Comparison of ENCODE assay signal across 26 cellular contexts in genomic region chr2:17979707-17980106, GRCh38.
DNase-seq lines count a peak whose midpoint lies in the region; ATAC-seq and TF ChIP-seq lines count a peak whose summit lies in the region.
"Had no signal": no experiment of that assay in that cellular context is flagged by ENCODE, and none has a peak within 500 bp of the region (broad histone marks: within the 10 kb centered on the region; RNA-seq: fewer than 3 reads in every experiment).

No MANE protein-coding gene starts in this region.

- POLR2A ChIA-PET in AG04450 (lab: Yijun Ruan, JAX), result no interaction called here

- no peak for TF ChIP-seq POLR2A in stomach (IDR thresholded peaks at IDR 0.05)

- H3K4me1 Mint-ChIP-seq in HFFc6 (ENCODE audit: low read depth), result peaks cover 56% of the 10 kb centered on the region
- H3K4me1 Mint-ChIP-seq: activated naive CD4-positive, alpha-beta T cell treated with anti-CD3 and anti-CD28 coated beads, Interleukin-2, amount 10 ng/mL, durations not matched to agents 7 days and 5 days; CD14-positive monocyte; GM23338 had no signal

- no peak for ATAC-seq in HG03457 (IDR thresholded peaks at IDR 0.05; ENCODE audit: unreplicated experiment)
- ATAC-seq: activated CD4-positive, CD25-positive, alpha-beta regulatory T cell treated with anti-CD3 and anti-CD28 coated beads, Interleukin-2, amount 50 U/mL, for 24 hours; activated T-cell treated with anti-CD3 and anti-CD28 coated beads, Interleukin-2, amount 50 U/mL, for 4 hours; body of pancreas; effector memory CD8-positive, alpha-beta T cell; GM23338; upper lobe of right lung had no signal

- H3K4me1 ChIP-seq in adipocyte (ENCODE audit: control insufficient read depth, insufficient read depth, low read length) (peaks cover 21% of the 10 kb centered on the region), stomach (peaks cover 0 to 16% (median 3%) of the 10 kb centered on the region in 4 donors)
- H3K4me1 ChIP-seq: body of pancreas had no signal

- no peaks in the 10 kb centered on the region for H3K9me3 Mint-ChIP-seq in HFFc6
- H3K9me3 Mint-ChIP-seq: activated naive CD4-positive, alpha-beta T cell treated with anti-CD3 and anti-CD28 coated beads, Interleukin-2, amount 10 ng/mL, durations not matched to agents 7 days and 5 days; activated T-cell treated with anti-CD3 and anti-CD28 coated beads, Interleukin-2, amount 50 U/mL, for 4 hours; effector memory CD8-positive, alpha-beta T cell; GM23338 had no signal

- peak; percentile 50 for DNase-seq in AG04450 (ENCODE audit: low read depth, low spot score)
- DNase-seq in HFFc6, result peak; percentile 85
- DNase-seq in adipocyte (ENCODE audit: low read depth), result peak; percentile 43
- peak; percentile 54 for DNase-seq in hepatic stellate cell (ENCODE audit: low spot score)
- DNase-seq in activated naive CD4-positive, alpha-beta T cell treated with anti-CD3 and anti-CD28 coated beads, Interleukin-2, amount 50 U/mL, for 16 hours, result no peak
- DNase-seq in NCI-H524 (lab: John Stamatoyannopoulos, UW), result no peak
- DNase-seq in stomach, result no peak
- DNase-seq: activated CD8-positive, alpha-beta memory T cell treated with anti-CD3 and anti-CD28 coated beads for 24 hours; activated naive CD4-positive, alpha-beta T cell treated with anti-CD3 and anti-CD28 coated beads, Interleukin-2, amount 10 ng/mL, durations not matched to agents 7 days and 5 days; activated T-cell treated with anti-CD3 and anti-CD28 coated beads, Interleukin-2, amount 50 U/mL, for 4 hours; body of pancreas; effector memory CD8-positive, alpha-beta T cell; GF-D8; hypothalamus; islet precursor cell; Kasumi-1; NCI-H1105 treated with DMSO at 0.1 percent for 48 hours; occipital lobe; RPMI8226; T-helper 9 cell; upper lobe of right lung had no signal

- no peak for TF ChIP-seq EP300 in stomach (IDR thresholded peaks at IDR 0.05)

- H3K36me3 Mint-ChIP-seq in HFFc6 (ENCODE audit: low read depth), result no peaks in the 10 kb centered on the region
- H3K36me3 Mint-ChIP-seq: activated naive CD4-positive, alpha-beta T cell treated with anti-CD3 and anti-CD28 coated beads, Interleukin-2, amount 10 ng/mL, durations not matched to agents 7 days and 5 days; CD14-positive monocyte had no signal

- no peaks in the 10 kb centered on the region for H3K27me3 ChIP-seq in AG04450 (ENCODE audit: control insufficient read depth, insufficient read depth, low read length)
- no peaks in the 10 kb centered on the region for H3K27me3 ChIP-seq in adipocyte (replicated peaks; ENCODE audit: control insufficient read depth, insufficient read depth, low read length)
- H3K27me3 ChIP-seq in stomach, result no peaks in the 10 kb centered on the region
- H3K27me3 ChIP-seq: body of pancreas, upper lobe of right lung had no signal

- H3K36me3 ChIP-seq in adipocyte (ENCODE audit: control insufficient read depth, insufficient read depth, low read length, severe bottlenecking), result no peaks in the 10 kb centered on the region
- H3K36me3 ChIP-seq in stomach, result no peaks in the 10 kb centered on the region
- H3K36me3 ChIP-seq: upper lobe of right lung had no signal

- TF ChIP-seq CTCF in AG04450 (IDR thresholded peaks at IDR 0.05; ENCODE audit: low read depth, low read length) (no peak), HFFc6 (IDR thresholded peaks at IDR 0.05) (no peak), stomach (IDR thresholded peaks at IDR 0.05) (no peak)

- H3K27ac ChIP-seq in AG04450 (ENCODE audit: low read depth, low read length) (no peak overlapping the region), stomach (no peak overlapping the region)
- H3K27ac ChIP-seq: body of pancreas, upper lobe of right lung had no signal

- intact Hi-C loops in stomach (cut with DNase I; ENCODE audit: low total_unique reads), result no loop called here

- H3K9me3 ChIP-seq in AG04450 (ENCODE audit: control insufficient read depth, insufficient read depth, low read length), result no peaks in the 10 kb centered on the region
- H3K9me3 ChIP-seq in adipocyte (ENCODE audit: control insufficient read depth, low read length), result no peaks in the 10 kb centered on the region
- peaks cover 0 to 4% (median 0%) of the 10 kb centered on the region in 4 donors for H3K9me3 ChIP-seq in stomach
- H3K9me3 ChIP-seq: body of pancreas, upper lobe of right lung had no signal

- no peak overlapping the region for H3K9ac ChIP-seq in adipocyte (ENCODE audit: low read length)

- H3K4me3 ChIP-seq in AG04450 (ENCODE audit: low read depth, low read length) (no peak overlapping the region), adipocyte (ENCODE audit: low read length) (no peak overlapping the region), stomach (no peak overlapping the region)
- H3K4me3 ChIP-seq: body of pancreas, GM23338, lung, upper lobe of right lung had no signal

- no peaks in the 10 kb centered on the region; the same call in 1 of the 2 replicates for H3K27me3 Mint-ChIP-seq in HFFc6 (ENCODE audit: insufficient read depth)
- H3K27me3 Mint-ChIP-seq: activated naive CD4-positive, alpha-beta T cell treated with anti-CD3 and anti-CD28 coated beads, Interleukin-2, amount 10 ng/mL, durations not matched to agents 7 days and 5 days; effector memory CD8-positive, alpha-beta T cell had no signal

- CTCF ChIA-PET in AG04450 (lab: Charles Lee), result no interaction called here

- peak overlapping the region; percentile 95 for H3K27ac Mint-ChIP-seq in HFFc6
- H3K27ac Mint-ChIP-seq: activated naive CD4-positive, alpha-beta T cell treated with anti-CD3 and anti-CD28 coated beads, Interleukin-2, amount 10 ng/mL, durations not matched to agents 7 days and 5 days; effector memory CD8-positive, alpha-beta T cell; GM23338 had no signal

- no peak overlapping the region for H3K4me3 Mint-ChIP-seq in HFFc6
- H3K4me3 Mint-ChIP-seq: activated naive CD4-positive, alpha-beta T cell treated with anti-CD3 and anti-CD28 coated beads, Interleukin-2, amount 10 ng/mL, durations not matched to agents 7 days and 5 days; activated T-cell treated with anti-CD3 and anti-CD28 coated beads, Interleukin-2, amount 50 U/mL, for 4 hours; CD14-positive monocyte; effector memory CD8-positive, alpha-beta T cell; GM23338 had no signal

Comparison
In these comparisons a context has a peak if more than half of its experiments do, and no peak if none do; other contexts are left out.
1. DNase-seq: peak in AG04450 (single experiment), HFFc6 (single experiment), adipocyte (single experiment) and hepatic stellate cell (single experiment); none in activated naive CD4-positive, alpha-beta T cell treated with anti-CD3 and anti-CD28 coated beads, Interleukin-2, amount 50 U/mL, for 16 hours (single experiment), NCI-H524 (0 of 2) and stomach (single experiment).